ENCODE assay signal across 1 cellular context in the genomic region with DNA sequence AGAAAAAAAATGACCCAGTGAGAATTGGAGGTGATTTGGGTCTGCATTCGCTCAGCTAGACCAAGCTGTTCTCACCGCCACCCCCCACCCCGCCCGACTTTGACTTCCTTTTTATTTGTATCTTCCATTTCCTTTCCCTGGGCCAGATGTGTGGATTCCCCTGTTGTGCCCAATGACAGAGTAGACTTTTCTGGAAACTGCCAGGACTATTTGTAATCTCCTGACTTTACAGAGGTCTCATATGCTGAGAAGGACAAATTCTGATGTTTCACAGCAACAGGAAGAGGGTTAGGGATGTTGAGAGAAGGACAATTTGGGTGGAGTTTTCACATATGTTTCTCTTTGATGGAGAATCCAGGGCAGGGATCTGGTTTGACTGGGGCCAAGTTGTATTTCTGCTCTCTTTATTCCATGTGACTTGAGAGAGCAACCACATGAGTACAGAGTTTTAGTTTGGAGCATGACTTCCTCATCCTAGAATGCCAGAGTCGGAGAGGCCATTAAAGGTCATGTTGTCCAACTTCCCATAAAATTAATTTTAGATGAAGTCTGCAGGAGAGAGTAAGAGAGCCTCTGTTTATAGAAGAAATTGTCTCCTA.
TF ChIP-seq lines count a peak whose summit lies in the region.

No MANE protein-coding gene starts in this region.

TF ChIP-seq in HepG2, 621 proteins besides CTCF, POLR2A, EP300 and RAD21 (continued from another document):
- TF ChIP-seq HOXA7 (CRISPR knock-in tag; IDR thresholded peaks at IDR 0.05), result no peak
- TF ChIP-seq SNAI1 (CRISPR knock-in tag; IDR thresholded peaks at IDR 0.05; ENCODE audit: borderline replicate concordance), result no peak
- TF ChIP-seq, protein P1, sequence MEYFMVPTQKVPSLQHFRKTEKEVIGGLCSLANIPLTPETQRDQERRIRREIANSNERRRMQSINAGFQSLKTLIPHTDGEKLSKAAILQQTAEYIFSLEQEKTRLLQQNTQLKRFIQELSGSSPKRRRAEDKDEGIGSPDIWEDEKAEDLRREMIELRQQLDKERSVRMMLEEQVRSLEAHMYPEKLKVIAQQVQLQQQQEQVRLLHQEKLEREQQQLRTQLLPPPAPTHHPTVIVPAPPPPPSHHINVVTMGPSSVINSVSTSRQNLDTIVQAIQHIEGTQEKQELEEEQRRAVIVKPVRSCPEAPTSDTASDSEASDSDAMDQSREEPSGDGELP (IDR thresholded peaks at IDR 0.05; ENCODE audit: borderline replicate concordance, low read depth), result no peak
- TF ChIP-seq SIX1 (CRISPR knock-in tag; IDR thresholded peaks at IDR 0.05; ENCODE audit: borderline replicate concordance), result no peak
- TF ChIP-seq, protein P2, sequence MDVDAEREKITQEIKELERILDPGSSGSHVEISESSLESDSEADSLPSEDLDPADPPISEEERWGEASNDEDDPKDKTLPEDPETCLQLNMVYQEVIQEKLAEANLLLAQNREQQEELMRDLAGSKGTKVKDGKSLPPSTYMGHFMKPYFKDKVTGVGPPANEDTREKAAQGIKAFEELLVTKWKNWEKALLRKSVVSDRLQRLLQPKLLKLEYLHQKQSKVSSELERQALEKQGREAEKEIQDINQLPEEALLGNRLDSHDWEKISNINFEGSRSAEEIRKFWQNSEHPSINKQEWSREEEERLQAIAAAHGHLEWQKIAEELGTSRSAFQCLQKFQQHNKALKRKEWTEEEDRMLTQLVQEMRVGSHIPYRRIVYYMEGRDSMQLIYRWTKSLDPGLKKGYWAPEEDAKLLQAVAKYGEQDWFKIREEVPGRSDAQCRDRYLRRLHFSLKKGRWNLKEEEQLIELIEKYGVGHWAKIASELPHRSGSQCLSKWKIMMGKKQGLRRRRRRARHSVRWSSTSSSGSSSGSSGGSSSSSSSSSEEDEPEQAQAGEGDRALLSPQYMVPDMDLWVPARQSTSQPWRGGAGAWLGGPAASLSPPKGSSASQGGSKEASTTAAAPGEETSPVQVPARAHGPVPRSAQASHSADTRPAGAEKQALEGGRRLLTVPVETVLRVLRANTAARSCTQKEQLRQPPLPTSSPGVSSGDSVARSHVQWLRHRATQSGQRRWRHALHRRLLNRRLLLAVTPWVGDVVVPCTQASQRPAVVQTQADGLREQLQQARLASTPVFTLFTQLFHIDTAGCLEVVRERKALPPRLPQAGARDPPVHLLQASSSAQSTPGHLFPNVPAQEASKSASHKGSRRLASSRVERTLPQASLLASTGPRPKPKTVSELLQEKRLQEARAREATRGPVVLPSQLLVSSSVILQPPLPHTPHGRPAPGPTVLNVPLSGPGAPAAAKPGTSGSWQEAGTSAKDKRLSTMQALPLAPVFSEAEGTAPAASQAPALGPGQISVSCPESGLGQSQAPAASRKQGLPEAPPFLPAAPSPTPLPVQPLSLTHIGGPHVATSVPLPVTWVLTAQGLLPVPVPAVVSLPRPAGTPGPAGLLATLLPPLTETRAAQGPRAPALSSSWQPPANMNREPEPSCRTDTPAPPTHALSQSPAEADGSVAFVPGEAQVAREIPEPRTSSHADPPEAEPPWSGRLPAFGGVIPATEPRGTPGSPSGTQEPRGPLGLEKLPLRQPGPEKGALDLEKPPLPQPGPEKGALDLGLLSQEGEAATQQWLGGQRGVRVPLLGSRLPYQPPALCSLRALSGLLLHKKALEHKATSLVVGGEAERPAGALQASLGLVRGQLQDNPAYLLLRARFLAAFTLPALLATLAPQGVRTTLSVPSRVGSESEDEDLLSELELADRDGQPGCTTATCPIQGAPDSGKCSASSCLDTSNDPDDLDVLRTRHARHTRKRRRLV (CRISPR knock-in tag; IDR thresholded peaks at IDR 0.05), result no peak
- TF ChIP-seq ZBTB42 (CRISPR knock-in tag; IDR thresholded peaks at IDR 0.05), result no peak
- TF ChIP-seq, protein P3, sequence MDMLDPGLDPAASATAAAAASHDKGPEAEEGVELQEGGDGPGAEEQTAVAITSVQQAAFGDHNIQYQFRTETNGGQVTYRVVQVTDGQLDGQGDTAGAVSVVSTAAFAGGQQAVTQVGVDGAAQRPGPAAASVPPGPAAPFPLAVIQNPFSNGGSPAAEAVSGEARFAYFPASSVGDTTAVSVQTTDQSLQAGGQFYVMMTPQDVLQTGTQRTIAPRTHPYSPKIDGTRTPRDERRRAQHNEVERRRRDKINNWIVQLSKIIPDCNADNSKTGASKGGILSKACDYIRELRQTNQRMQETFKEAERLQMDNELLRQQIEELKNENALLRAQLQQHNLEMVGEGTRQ (IDR thresholded peaks at IDR 0.05; ENCODE audit: low read depth, low read length), result no peak
- TF ChIP-seq, protein P3 (CRISPR knock-in tag; IDR thresholded peaks at IDR 0.05; ENCODE audit: borderline replicate concordance), result no peak
- TF ChIP-seq ZNF678 (CRISPR knock-in tag; IDR thresholded peaks at IDR 0.05), result no peak
- no peak for TF ChIP-seq ZNF660 (CRISPR knock-in tag; IDR thresholded peaks at IDR 0.05; ENCODE audit: borderline replicate concordance, low read depth)
- no peak for TF ChIP-seq TAF15 (IDR thresholded peaks at IDR 0.05; ENCODE audit: low read depth, low read length, poor library complexity, severe bottlenecking)
- no peak for TF ChIP-seq ZNF773 (CRISPR knock-in tag; IDR thresholded peaks at IDR 0.05; ENCODE audit: borderline replicate concordance)
